Comparison of ENCODE assay signal across 21 cellular contexts in the genomic region with DNA sequence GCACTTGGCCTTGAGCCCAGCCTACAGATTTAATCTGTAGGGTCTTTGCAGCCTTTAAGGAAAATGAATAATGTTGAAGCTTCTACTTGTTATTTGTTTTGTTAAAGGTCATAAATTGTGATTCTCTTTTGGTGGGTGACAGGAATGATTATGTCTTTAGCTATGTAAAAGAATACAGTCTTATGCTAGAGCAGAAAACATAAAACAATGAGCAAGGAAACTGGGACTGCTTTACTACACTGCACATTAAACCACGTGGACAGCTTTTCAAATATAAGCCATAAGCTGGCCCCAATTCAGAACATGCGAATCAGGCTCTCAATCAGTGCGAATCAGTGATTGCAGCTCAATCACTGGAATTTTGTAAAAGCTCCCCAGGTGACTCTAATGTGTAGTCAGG. TPM values are rescaled to one million over a fixed set of nuclear protein-coding genes. Genes with fewer than 3 reads are reported as not detected.
"Had no signal": no experiment of that assay in that cellular context is flagged by ENCODE, and none has a peak within 500 bp of the region (broad histone marks: within the 10 kb centered on the region; RNA-seq: fewer than 3 reads in every experiment).

No MANE protein-coding gene starts in this region.

- H3K4me1 ChIP-seq: heart right ventricle, neural progenitor cell, pancreas, suprapubic skin, thyroid gland, vagina had no signal

- H2AFZ ChIP-seq: neural progenitor cell had no signal

- H3K9me3 ChIP-seq: pancreas, thyroid gland, vagina had no signal

- H3K36me3 ChIP-seq: heart right ventricle, neural progenitor cell, pancreas, suprapubic skin, thyroid gland, vagina had no signal

- H3K9ac ChIP-seq: neural progenitor cell had no signal

- H3K4me2 ChIP-seq: neural progenitor cell, smooth muscle cell had no signal

- ATAC-seq: heart right ventricle; left lobe of liver; natural killer cell; pancreas; stimulated activated effector memory CD8-positive, alpha-beta T cell treated with anti-CD3 and anti-CD28 coated beads, Interleukin-12 subunit alpha, Interleukin-12 subunit beta, amount 100 ng/mL, for 72 hours; stimulated activated naive CD8-positive, alpha-beta T cell treated with anti-CD3 and anti-CD28 coated beads, Interleukin-15, Interleukin-2, amounts not matched to agents 100 U/mL and 50 U/mL, for 24 hours had no signal

- H3K4me3 ChIP-seq: heart right ventricle, neural progenitor cell, pancreas, smooth muscle cell, suprapubic skin, thyroid gland, vagina had no signal

- H3K27me3 ChIP-seq: heart right ventricle, neural progenitor cell, pancreas, suprapubic skin, thyroid gland, vagina had no signal

- H3K27ac ChIP-seq: heart right ventricle, neural progenitor cell, pancreas, suprapubic skin, thyroid gland, vagina had no signal

- DNase-seq: heart right ventricle; hypothalamus; kidney glomerular epithelial cell; mammary epithelial cell; natural killer cell; nucleus accumbens; pancreas; stimulated activated CD4-positive, alpha-beta T cell treated with anti-CD3 and anti-CD28 coated beads, Interleukin-4, amount 100 ng/mL, for 1 hour; stimulated activated CD8-positive, alpha-beta memory T cell treated with anti-CD3 and anti-CD28 coated beads, Interleukin-4, amount 100 ng/mL, for 48 hours; stimulated activated naive CD8-positive, alpha-beta T cell treated with anti-CD3 and anti-CD28 coated beads, Interleukin-15, Interleukin-2, amounts not matched to agents 100 U/mL and 50 U/mL, for 24 hours; thyroid gland had no signal

RNA-seq across cellular contexts. Expression of gene CCKAR, which starts 52.7 kb away (rescaled TPM):
- total RNA-seq: frontal cortex, heart right ventricle, left lobe of liver, lower leg skin, mammary epithelial cell, mesothelial cell of epicardium, natural killer cell, suprapubic skin, thyroid gland had no signal
- polyA plus RNA-seq: esophagus, heart right ventricle, mammary epithelial cell, pancreas had no signal
